In genomic region chr1:66380452-66381212, GRCh38 we compare ENCODE assay signal across 8 cellular contexts.
DNase-seq lines count a peak whose midpoint lies in the region; ATAC-seq and TF ChIP-seq lines count a peak whose summit lies in the region.

No MANE protein-coding gene starts in this region.

- no peaks in the 10 kb centered on the region for H3K27me3 Mint-ChIP-seq in central memory CD8-positive, alpha-beta T cell

- ATAC-seq in GM18498 (IDR thresholded peaks at IDR 0.05; ENCODE audit: unreplicated experiment) (peak; percentile 98), GM21367 (IDR thresholded peaks at IDR 0.05; ENCODE audit: unreplicated experiment) (peak; percentile 97), HG03520 (IDR thresholded peaks at IDR 0.05; ENCODE audit: unreplicated experiment) (peak; percentile 97)
- peak; percentile 62 for ATAC-seq in central memory CD8-positive, alpha-beta T cell (replicated peaks; ENCODE audit: extremely low read depth, poor library complexity, severe bottlenecking)

- no peak overlapping the region for H3K27ac Mint-ChIP-seq in central memory CD8-positive, alpha-beta T cell (ENCODE audit: low read depth)

- peaks cover 15% of the 10 kb centered on the region for H3K4me1 Mint-ChIP-seq in central memory CD8-positive, alpha-beta T cell

- H3K36me3 Mint-ChIP-seq in central memory CD8-positive, alpha-beta T cell (ENCODE audit: insufficient read depth): peaks cover 3% of the 10 kb centered on the region

- no peak overlapping the region for H3K4me3 ChIP-seq in suprapubic skin

- no peak for TF ChIP-seq EP300 in suprapubic skin (IDR thresholded peaks at IDR 0.05)

- H3K4me3 Mint-ChIP-seq in central memory CD8-positive, alpha-beta T cell: no peak overlapping the region

- no peak for TF ChIP-seq CTCF in suprapubic skin (IDR thresholded peaks at IDR 0.05)

- no peaks in the 10 kb centered on the region for H3K36me3 ChIP-seq in suprapubic skin

- no peak overlapping the region for H3K27ac ChIP-seq in suprapubic skin

- WGBS in suprapubic skin: 59% methylated on average over 3 of the region's 3 CpGs

- no peak for DNase-seq in central memory CD8-positive, alpha-beta T cell (ENCODE audit: low spot score in 2 of 2)
- DNase-seq in EL (no peak), GOT3 (lab: John Stamatoyannopoulos, UW) (no peak), suprapubic skin (ENCODE audit: low spot score in 2 of 2) (no peak), NCI-H1048 (lab: John Stamatoyannopoulos, UW) (no peak)

- H3K9me3 Mint-ChIP-seq in central memory CD8-positive, alpha-beta T cell: no peaks in the 10 kb centered on the region

- H3K27me3 ChIP-seq in suprapubic skin: no peaks in the 10 kb centered on the region

- no peaks in the 10 kb centered on the region for H3K4me1 ChIP-seq in suprapubic skin

- no peaks in the 10 kb centered on the region for H3K9me3 ChIP-seq in suprapubic skin

- no peak for TF ChIP-seq POLR2A in suprapubic skin (IDR thresholded peaks at IDR 0.05)
